ENCODE assay signal across 8 cellular contexts in the genomic region with DNA sequence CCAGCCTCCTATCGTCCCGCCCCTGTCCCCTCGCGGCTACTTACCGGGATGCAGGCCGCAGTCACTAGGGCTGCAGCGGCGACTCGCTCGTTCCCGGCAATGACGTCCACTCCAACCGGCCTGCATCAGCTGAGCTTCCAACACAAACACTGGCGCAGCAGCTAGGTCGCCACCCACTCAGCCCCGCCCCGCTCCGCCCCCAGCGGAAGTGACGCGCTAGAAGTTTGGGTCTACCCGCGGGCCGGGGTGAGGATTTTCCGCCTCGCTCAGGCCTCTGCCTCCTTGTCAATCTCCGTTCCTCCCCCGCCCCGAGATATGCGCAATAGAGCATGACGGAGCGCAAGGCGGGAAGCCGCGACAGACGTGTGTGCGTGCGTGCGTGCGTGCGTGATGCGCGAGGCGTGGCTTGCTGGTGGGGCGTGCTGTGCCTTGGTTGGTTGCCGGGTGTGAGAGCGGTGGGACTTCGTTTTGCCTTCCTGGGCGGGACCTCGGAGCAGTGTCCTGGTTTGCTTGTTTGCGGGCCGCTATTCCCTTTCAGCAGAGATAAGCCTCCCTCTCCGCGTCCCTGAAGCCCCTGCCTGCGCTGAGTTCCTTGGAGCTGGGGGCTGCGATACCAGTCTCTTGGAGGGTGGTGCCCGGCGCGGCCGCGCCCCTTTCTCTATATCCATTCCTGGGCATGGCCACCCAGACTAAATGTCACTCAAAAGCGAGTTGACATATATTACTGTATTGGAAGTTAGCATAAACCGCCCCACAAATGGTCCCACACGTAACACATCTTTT. TPM values are rescaled to one million over a fixed set of nuclear protein-coding genes. Genes with fewer than 3 reads are reported as not detected.
DNase-seq lines count a peak whose midpoint lies in the region; ATAC-seq and TF ChIP-seq lines count a peak whose summit lies in the region.

A gene with protein sequence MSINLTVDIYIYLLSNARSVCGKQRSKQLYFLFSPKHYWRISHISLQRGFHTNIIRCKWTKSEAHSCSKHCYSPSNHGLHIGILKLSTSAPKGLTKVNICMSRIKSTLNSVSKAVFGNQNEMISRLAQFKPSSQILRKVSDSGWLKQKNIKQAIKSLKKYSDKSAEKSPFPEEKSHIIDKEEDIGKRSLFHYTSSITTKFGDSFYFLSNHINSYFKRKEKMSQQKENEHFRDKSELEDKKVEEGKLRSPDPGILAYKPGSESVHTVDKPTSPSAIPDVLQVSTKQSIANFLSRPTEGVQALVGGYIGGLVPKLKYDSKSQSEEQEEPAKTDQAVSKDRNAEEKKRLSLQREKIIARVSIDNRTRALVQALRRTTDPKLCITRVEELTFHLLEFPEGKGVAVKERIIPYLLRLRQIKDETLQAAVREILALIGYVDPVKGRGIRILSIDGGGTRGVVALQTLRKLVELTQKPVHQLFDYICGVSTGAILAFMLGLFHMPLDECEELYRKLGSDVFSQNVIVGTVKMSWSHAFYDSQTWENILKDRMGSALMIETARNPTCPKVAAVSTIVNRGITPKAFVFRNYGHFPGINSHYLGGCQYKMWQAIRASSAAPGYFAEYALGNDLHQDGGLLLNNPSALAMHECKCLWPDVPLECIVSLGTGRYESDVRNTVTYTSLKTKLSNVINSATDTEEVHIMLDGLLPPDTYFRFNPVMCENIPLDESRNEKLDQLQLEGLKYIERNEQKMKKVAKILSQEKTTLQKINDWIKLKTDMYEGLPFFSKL (minus strand): TSS at position 151 of the 783 bp plus-strand sequence. CDS start 10,644 bp downstream, outside the sequence.

- ATAC-seq in GM21825 (IDR thresholded peaks at IDR 0.05; ENCODE audit: unreplicated experiment): peak; percentile 95

- no peaks in the 10 kb centered on the region for H3K9me2 ChIP-seq in Karpas-422 (replicated peaks; ENCODE audit: insufficient read depth, low read length)

- no peaks in the 10 kb centered on the region for H3K9me3 ChIP-seq in Karpas-422 (ENCODE audit: low read length)
- H3K9me3 ChIP-seq in esophagus muscularis mucosa: no peaks in the 10 kb centered on the region
- H3K9me3 ChIP-seq in muscle layer of duodenum (ENCODE audit: control insufficient read depth in 1 of 2, low read length in 2 of 2): no peaks in the 10 kb centered on the region

- H3K27me3 ChIP-seq in Karpas-422 (ENCODE audit: low read length) (no peaks in the 10 kb centered on the region), esophagus muscularis mucosa (no peaks in the 10 kb centered on the region), muscle layer of duodenum (ENCODE audit: low read depth, low read length) (no peaks in the 10 kb centered on the region)

- H3K4me2 ChIP-seq in Karpas-422 (ENCODE audit: low read depth, low read length, poor library complexity, severe bottlenecking): peak within 1 kb of the TSS; percentile 75

- peak within 1 kb of the TSS; percentile 83 for H3K27ac ChIP-seq in Karpas-422 (ENCODE audit: low read length)
- H3K27ac ChIP-seq in esophagus muscularis mucosa (replicated peaks in 1 of 4): peak within 1 kb of the TSS; percentile 95 to 98 (median 98)
- peak within 1 kb of the TSS; percentile 100 for H3K27ac ChIP-seq in muscle layer of duodenum (ENCODE audit: low read length)

- TF ChIP-seq EP300 in esophagus muscularis mucosa (IDR thresholded peaks at IDR 0.05): peak; percentile 95

- H3K4me1 ChIP-seq in Karpas-422 (ENCODE audit: low read length): peaks cover 53% of the 10 kb centered on the region
- H3K4me1 ChIP-seq in esophagus muscularis mucosa: peaks cover 30 to 46% (median 41%) of the 10 kb centered on the region in 4 donors
- peaks cover 0 to 25% of the 10 kb centered on the region in 2 donors for H3K4me1 ChIP-seq in muscle layer of duodenum (ENCODE audit: control insufficient read depth in 1 of 2, insufficient read depth in 2 of 2, low read length in 2 of 2)

- peak within 1 kb of the TSS; percentile 75 for H3K4me3 ChIP-seq in Karpas-422 (ENCODE audit: low read length)
- peak within 1 kb of the TSS; percentile 76 to 85 (median 78) for H3K4me3 ChIP-seq in esophagus muscularis mucosa
- H3K4me3 ChIP-seq in muscle layer of duodenum (ENCODE audit: low read depth in 1 of 2, low read length in 2 of 2): peak within 1 kb of the TSS; percentile 67 to 97

- peak within 1 kb of the TSS; percentile 83 for H3K9ac ChIP-seq in Karpas-422 (ENCODE audit: low read length)

- TF ChIP-seq CTCF in esophagus muscularis mucosa (IDR thresholded peaks at IDR 0.05): no peak

- DNase-seq in DMS79 treated with DMSO at 0.1 percent for 48 hours (lab: John Stamatoyannopoulos, UW): peak; percentile 97
- DNase-seq in Karpas-422: peak; percentile 100
- DNase-seq in RKO (ENCODE audit: low spot score): peak; percentile 100
- peak; percentile 100 for DNase-seq in activated T-helper 1 cell treated with Interleukin-2 at 50 U/mL for 16 hours (ENCODE audit: low read depth)
- DNase-seq in esophagus muscularis mucosa (ENCODE audit: extremely low spot score): peak; percentile 100
- DNase-seq in stimulated activated CD8-positive, alpha-beta memory T cell treated with anti-CD3 and anti-CD28 coated beads, Interleukin-7, amount 100 ng/mL, for 4 hours (ENCODE audit: low read depth in 2 of 2): peak; percentile 100

- WGBS in esophagus muscularis mucosa: 0% methylated on average over 16 of the region's 64 CpGs

- H3K36me3 ChIP-seq in Karpas-422 (ENCODE audit: insufficient read depth, low read length) (no peaks in the 10 kb centered on the region), esophagus muscularis mucosa (no peaks in the 10 kb centered on the region), muscle layer of duodenum (ENCODE audit: control insufficient read depth in 1 of 2, insufficient read depth in 2 of 2, low read length in 2 of 2) (peaks cover 0 to 5% of the 10 kb centered on the region in 2 donors)

- H4K20me1 ChIP-seq in Karpas-422 (ENCODE audit: insufficient read depth, low read depth, low read length): no peaks in the 10 kb centered on the region

- peaks cover 44% of the 10 kb centered on the region for H3K79me2 ChIP-seq in Karpas-422 (ENCODE audit: low read length)

- intact Hi-C loops in esophagus muscularis mucosa (cut with DNase I): loop anchor here (1.0 kb wide), 1 partner anchor 43 kb away; a partner anchor contains a TSS

- H2AFZ ChIP-seq in Karpas-422 (ENCODE audit: low read length): 0 out of 2 replicates have a peak within 1 kb of the TSS, but pooled peaks have one; percentile 2

- peak; percentile 89 for TF ChIP-seq POLR2A in esophagus muscularis mucosa (IDR thresholded peaks at IDR 0.05; ENCODE audit: low read depth)

RNA-seq across cellular contexts. Expression of the gene that starts here (rescaled TPM):
- 33.0 and 41.0 TPM in 2 replicates for total RNA-seq in Karpas-422 (2014; rRNA removed; shearing (Covaris generic); ENCODE audit: low replicate concordance)
- 10 to 100 TPM; 21.2 to 48.7 (median 32.6) TPM for total RNA-seq in esophagus muscularis mucosa

Comparison
In these comparisons a context has a peak if more than half of its experiments do, and no peak if none do; other contexts are left out.
1. Peak in every context shown above with its lines: DNase-seq, ATAC-seq, H3K4me3 ChIP-seq and H3K27ac ChIP-seq.